13 cellular contexts compared by ENCODE assay signal in the genomic region with DNA sequence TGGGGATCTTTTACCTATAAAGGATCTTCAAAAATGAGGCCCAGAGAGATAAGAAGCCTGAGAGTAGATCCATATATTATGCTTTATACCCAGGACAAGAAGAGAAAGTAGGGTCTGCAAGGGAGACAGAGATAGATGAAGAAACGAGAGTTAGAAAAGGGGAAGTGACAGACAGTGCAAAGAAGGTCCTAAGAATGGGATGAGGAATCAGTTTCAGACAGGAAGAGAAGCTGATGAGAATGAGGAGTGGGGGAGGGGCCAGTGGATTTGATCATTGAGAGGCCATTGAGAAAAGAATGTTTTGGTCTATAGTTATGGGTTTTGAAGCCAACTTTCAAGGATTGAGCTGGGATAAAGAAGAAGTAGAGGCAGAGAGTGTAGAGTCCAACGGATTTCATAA. TPM values are rescaled to one million over a fixed set of nuclear protein-coding genes. Genes with fewer than 3 reads are reported as not detected.
A peak's percentile ranks its signal among the peaks of the same experiment; 100 is the strongest.
DNase-seq lines count a peak whose midpoint lies in the region; ATAC-seq and TF ChIP-seq lines count a peak whose summit lies in the region.
"Had no signal": no experiment of that assay in that cellular context is flagged by ENCODE, and none has a peak within 500 bp of the region (broad histone marks: within the 10 kb centered on the region; RNA-seq: fewer than 3 reads in every experiment).

No MANE protein-coding gene starts in this region.

- DNase-seq in Right ventricle myocardium superior, result no peak
- no peak for DNase-seq in right atrium auricular region (ENCODE audit: low spot score)
- peak; percentile 89 for DNase-seq in NOMO-1 treated with DMSO at 0.1 percent for 48 hours (lab: John Stamatoyannopoulos, UW; ENCODE audit: unreplicated experiment)
- DNase-seq in DMS153 treated with DMSO at 0.1 percent for 48 hours (lab: John Stamatoyannopoulos, UW; ENCODE audit: unreplicated experiment), result no peak
- no peak for DNase-seq in type B pancreatic cell (ENCODE audit: extremely low spot score, unreplicated experiment)
- no peak for DNase-seq in activated CD8-positive, alpha-beta memory T cell treated with anti-CD3 and anti-CD28 coated beads, Interleukin-2, amount 50 U/mL, for 4 hours
- DNase-seq: activated CD4-positive, alpha-beta memory T cell treated with anti-CD3 and anti-CD28 coated beads for 36 hours; GDM1; PC-9 had no signal

- H3K36me3 Mint-ChIP-seq in stimulated activated memory B cell treated with anti-CD40 and anti-IgM and Interleukin-4, amounts not matched to agents 10 μg/mL and 1 μg/mL and 100 μg/mL, for 72 hours, result no peaks in the 10 kb centered on the region
- H3K36me3 Mint-ChIP-seq in type B pancreatic cell, result no peaks in the 10 kb centered on the region
- H3K36me3 Mint-ChIP-seq: activated CD4-positive, alpha-beta memory T cell treated with anti-CD3 and anti-CD28 coated beads for 36 hours had no signal

- no peak overlapping the region for H3K27ac ChIP-seq in right atrium auricular region
- H3K27ac ChIP-seq: A549, epithelial cell of prostate, PC-9 had no signal

- H3K27me3 Mint-ChIP-seq in stimulated activated memory B cell treated with anti-CD40 and anti-IgM and Interleukin-4, amounts not matched to agents 10 μg/mL and 1 μg/mL and 100 μg/mL, for 72 hours, result peaks cover 35% of the 10 kb centered on the region
- H3K27me3 Mint-ChIP-seq in type B pancreatic cell, result no peaks in the 10 kb centered on the region
- H3K27me3 Mint-ChIP-seq: activated CD4-positive, alpha-beta memory T cell treated with anti-CD3 and anti-CD28 coated beads for 36 hours had no signal

- H3K9me3 ChIP-seq in right atrium auricular region, result no peaks in the 10 kb centered on the region
- H3K9me3 ChIP-seq: A549 had no signal

- H3K36me3 ChIP-seq in right atrium auricular region, result no peaks in the 10 kb centered on the region

- intact Hi-C loops in Right ventricle myocardium superior (cut with DNase I), result no loop called here

- H3K4me3 ChIP-seq in right atrium auricular region, result no peak overlapping the region
- H3K4me3 ChIP-seq: A549, PC-9 had no signal

- no peak overlapping the region for H3K27ac Mint-ChIP-seq in stimulated activated memory B cell treated with anti-CD40 and anti-IgM and Interleukin-4, amounts not matched to agents 10 μg/mL and 1 μg/mL and 100 μg/mL, for 72 hours
- no peak overlapping the region for H3K27ac Mint-ChIP-seq in type B pancreatic cell
- H3K27ac Mint-ChIP-seq: activated CD4-positive, alpha-beta memory T cell treated with anti-CD3 and anti-CD28 coated beads for 36 hours had no signal

- H3K4me1 Mint-ChIP-seq in stimulated activated memory B cell treated with anti-CD40 and anti-IgM and Interleukin-4, amounts not matched to agents 10 μg/mL and 1 μg/mL and 100 μg/mL, for 72 hours, result peaks cover 22% of the 10 kb centered on the region
- H3K4me1 Mint-ChIP-seq in type B pancreatic cell (ENCODE audit: unreplicated experiment), result peaks cover 6% of the 10 kb centered on the region

- peaks cover 7% of the 10 kb centered on the region for H3K9me3 Mint-ChIP-seq in stimulated activated memory B cell treated with anti-CD40 and anti-IgM and Interleukin-4, amounts not matched to agents 10 μg/mL and 1 μg/mL and 100 μg/mL, for 72 hours
- peaks cover 5% of the 10 kb centered on the region for H3K9me3 Mint-ChIP-seq in type B pancreatic cell
- H3K9me3 Mint-ChIP-seq: activated CD4-positive, alpha-beta memory T cell treated with anti-CD3 and anti-CD28 coated beads for 36 hours had no signal

- H3K4me3 Mint-ChIP-seq in stimulated activated memory B cell treated with anti-CD40 and anti-IgM and Interleukin-4, amounts not matched to agents 10 μg/mL and 1 μg/mL and 100 μg/mL, for 72 hours, result no peak overlapping the region
- no peak overlapping the region for H3K4me3 Mint-ChIP-seq in type B pancreatic cell
- H3K4me3 Mint-ChIP-seq: activated CD4-positive, alpha-beta memory T cell treated with anti-CD3 and anti-CD28 coated beads for 36 hours had no signal

- H3K27me3 ChIP-seq in right atrium auricular region, result no peaks in the 10 kb centered on the region

- no peak for TF ChIP-seq CTCF in right atrium auricular region (IDR thresholded peaks at IDR 0.05)
- TF ChIP-seq CTCF in type B pancreatic cell (conservative IDR thresholded peaks at IDR 0.05), result no peak

- peak; percentile 40 for ATAC-seq in Right ventricle myocardium superior (ENCODE audit: poor library complexity)
- peak; percentile 72 for ATAC-seq in HG02852 (IDR thresholded peaks at IDR 0.05; ENCODE audit: unreplicated experiment)
- ATAC-seq in stimulated activated memory B cell treated with anti-CD40 and anti-IgM and Interleukin-4, amounts not matched to agents 10 μg/mL and 1 μg/mL and 100 μg/mL, for 72 hours, result peak; percentile 64
- ATAC-seq: A549 had no signal

- H3K4me1 ChIP-seq in right atrium auricular region, result no peaks in the 10 kb centered on the region

RNA-seq across cellular contexts. Expression of gene CD28, which starts 46.8 kb away (rescaled TPM):
- total RNA-seq in Right ventricle myocardium superior, result 0.75 TPM
- 1 to 10 TPM in 1 of 2 donors, under 1 TPM in 1; 0.55 to 1.6 TPM for total RNA-seq in right atrium auricular region
- 0.17 TPM in 1 of 2 replicates, not detected in the other for total RNA-seq in type B pancreatic cell (ENCODE audit: low replicate concordance)
- total RNA-seq: PC-9 had no signal
